In genomic region chr15:74631408-74631807, GRCh38 we compare ENCODE assay signal across 1 cellular context.
TF ChIP-seq lines count a peak whose summit lies in the region.

No MANE protein-coding gene starts in this region.

TF ChIP-seq in liver, 16 proteins besides CTCF, POLR2A, EP300 and RAD21 (continued from another document):
- TF ChIP-seq ZBTB33 (IDR thresholded peaks at IDR 0.05) (no peak), YY1 (IDR thresholded peaks at IDR 0.05) (no peak)
